12 cellular contexts compared by ENCODE assay signal in genomic region chr1:228344631-228345072, GRCh38.
DNase-seq lines count a peak whose midpoint lies in the region; ATAC-seq and TF ChIP-seq lines count a peak whose summit lies in the region.
"Had no signal": no experiment of that assay in that cellular context is flagged by ENCODE, and none has a peak within 500 bp of the region (broad histone marks: within the 10 kb centered on the region; RNA-seq: fewer than 3 reads in every experiment).

No MANE protein-coding gene starts in this region.

- no peak overlapping the region for H3K27ac ChIP-seq in body of pancreas
- H3K27ac ChIP-seq: cardiac muscle cell had no signal

- no peaks in the 10 kb centered on the region for H3K9me3 ChIP-seq in body of pancreas

- no peaks in the 10 kb centered on the region for H3K36me3 ChIP-seq in body of pancreas (replicated peaks in 1 of 2; ENCODE audit: insufficient read depth in 1 of 2, low read depth in 2 of 2)

- no peak for TF ChIP-seq CTCF in body of pancreas (IDR thresholded peaks at IDR 0.05)

- TF ChIP-seq POLR2A in body of pancreas (IDR thresholded peaks at IDR 0.05), result no peak

- no peaks in the 10 kb centered on the region for H3K4me1 ChIP-seq in body of pancreas

- 70 to 94% methylated on average over 4 to 5 of the region's 5 CpGs for WGBS in body of pancreas, 2 donors

- no peaks in the 10 kb centered on the region for H3K27me3 ChIP-seq in body of pancreas
- H3K27me3 ChIP-seq: cardiac muscle cell had no signal

- intact Hi-C loops in cardiac septum (cut with DNase I), result loop anchor here (5.0 kb wide), 1 partner anchor 48 kb away; no protein-coding TSS in a partner anchor
- intact Hi-C loops in Right ventricle myocardium superior (cut with DNase I), result no loop called here
- intact Hi-C loops in body of pancreas (cut with DNase I), result no loop called here

- peak; percentile 75 for DNase-seq in cardiac septum (ENCODE audit: low spot score)
- DNase-seq in Right ventricle myocardium superior, result no peak
- peak in 3 of 4 donors; percentile 3 to 7 (median 3) for DNase-seq in body of pancreas
- peak; percentile 35 for DNase-seq in mesenteric fat pad (ENCODE audit: low spot score)
- DNase-seq in stimulated activated CD4-positive, alpha-beta T cell treated with anti-CD3 and anti-CD28 coated beads, Interleukin-12 subunit alpha, Interleukin-12 subunit beta, amount 100 ng/mL, for 4 hours, result no peak
- DNase-seq in GM19238 (ENCODE audit: insufficient read length, low spot score), result no peak
- DNase-seq: NCI-H1436 treated with DMSO at 0.1 percent for 48 hours, SW 1271 had no signal

- no peak for ATAC-seq in Right ventricle myocardium superior (ENCODE audit: poor library complexity)
- ATAC-seq in body of pancreas, result no peak
- no peak for ATAC-seq in HG03025 (IDR thresholded peaks at IDR 0.05; ENCODE audit: low FRiP score, unreplicated experiment)
- ATAC-seq in HG03039 (IDR thresholded peaks at IDR 0.05; ENCODE audit: unreplicated experiment), result no peak
- ATAC-seq: activated naive CD4-positive, alpha-beta T cell treated with anti-CD3 and anti-CD28 coated beads, Interleukin-2, amount 50 U/mL, for 72 hours had no signal

- H3K4me3 ChIP-seq in body of pancreas, result no peak overlapping the region
- H3K4me3 ChIP-seq: cardiac muscle cell had no signal

Comparison
In these comparisons a context has a peak if more than half of its experiments do, and no peak if none do; other contexts are left out.
1. DNase-seq: peak in cardiac septum (single experiment), body of pancreas (3 of 4) and mesenteric fat pad (single experiment); none in Right ventricle myocardium superior (single experiment), stimulated activated CD4-positive, alpha-beta T cell treated with anti-CD3 and anti-CD28 coated beads, Interleukin-12 subunit alpha, Interleukin-12 subunit beta, amount 100 ng/mL, for 4 hours (single experiment) and GM19238 (single experiment).